8 cellular contexts compared by ENCODE assay signal in genomic region chr7:92244803-92245486, GRCh38. TPM values are rescaled to one million over a fixed set of nuclear protein-coding genes. Genes with fewer than 3 reads are reported as not detected.
DNase-seq lines count a peak whose midpoint lies in the region; ATAC-seq and TF ChIP-seq lines count a peak whose summit lies in the region.

No MANE protein-coding gene starts in this region.

- H3K4me3 ChIP-seq in HUES6 (ENCODE audit: low read depth, low read length) = peak overlapping the region; percentile 87
- peak overlapping the region; percentile 66 to 91 (median 84) for H3K4me3 ChIP-seq in heart right ventricle

- 2% methylated on average over 11 of the region's 11 CpGs for WGBS in heart right ventricle, 2 donors

- H3K4me1 ChIP-seq in HUES6 (ENCODE audit: control insufficient read depth, insufficient read depth, low read length) (peaks cover 15% of the 10 kb centered on the region), heart right ventricle (peaks cover 2 to 43% (median 36%) of the 10 kb centered on the region in 9 donors)

- peaks cover 42% of the 10 kb centered on the region for H3K4me1 Mint-ChIP-seq in stimulated activated naive CD8-positive, alpha-beta T cell treated with anti-CD3 and anti-CD28 coated beads, Interleukin-15, Interleukin-2, amounts not matched to agents 100 ng/mL and 50 ng/mL, for 24 hours (ENCODE audit: low read depth)
- H3K4me1 Mint-ChIP-seq in activated T-helper 17 cell treated with anti-CD3 and anti-CD28 coated beads, Interleukin-2, amount 50 U/mL, for 72 hours = peaks cover 17% of the 10 kb centered on the region

- peaks cover 17% of the 10 kb centered on the region for H3K36me3 ChIP-seq in HUES6 (ENCODE audit: control insufficient read depth, insufficient read depth, low read length)
- H3K36me3 ChIP-seq in heart right ventricle = peaks cover 0 to 29% (median 10%) of the 10 kb centered on the region in 9 donors

- DNase-seq in stimulated activated naive CD8-positive, alpha-beta T cell treated with anti-CD3 and anti-CD28 coated beads, Interleukin-15, Interleukin-2, amounts not matched to agents 100 U/mL and 50 U/mL, for 24 hours = no peak
- no peak for DNase-seq in heart right ventricle
- DNase-seq in sciatic nerve (ENCODE audit: low spot score) = no peak
- DNase-seq in NK-92 (lab: John Stamatoyannopoulos, UW; ENCODE audit: unreplicated experiment) = no peak
- no peak for DNase-seq in cerebellar cortex (ENCODE audit: low spot score)

- no peak for ATAC-seq in stimulated activated naive CD8-positive, alpha-beta T cell treated with anti-CD3 and anti-CD28 coated beads, Interleukin-15, Interleukin-2, amounts not matched to agents 100 U/mL and 50 U/mL, for 24 hours
- ATAC-seq in activated T-helper 17 cell treated with anti-CD3 and anti-CD28 coated beads, Interleukin-2, amount 50 U/mL, for 72 hours (replicated peaks) = peak; percentile 8
- ATAC-seq in heart right ventricle (peak in 5 of 8 donors; percentile 1 to 42 (median 25)), sciatic nerve (peak; percentile 28)

- peak overlapping the region; percentile 99 for H3K27ac Mint-ChIP-seq in stimulated activated naive CD8-positive, alpha-beta T cell treated with anti-CD3 and anti-CD28 coated beads, Interleukin-15, Interleukin-2, amounts not matched to agents 100 ng/mL and 50 ng/mL, for 24 hours
- peak overlapping the region; percentile 100 for H3K27ac Mint-ChIP-seq in activated T-helper 17 cell treated with anti-CD3 and anti-CD28 coated beads, Interleukin-2, amount 50 U/mL, for 72 hours

- H3K4me3 Mint-ChIP-seq in stimulated activated naive CD8-positive, alpha-beta T cell treated with anti-CD3 and anti-CD28 coated beads, Interleukin-15, Interleukin-2, amounts not matched to agents 100 ng/mL and 50 ng/mL, for 24 hours = peak overlapping the region; percentile 99
- H3K4me3 Mint-ChIP-seq in activated T-helper 17 cell treated with anti-CD3 and anti-CD28 coated beads, Interleukin-2, amount 50 U/mL, for 72 hours = peak overlapping the region; percentile 98

- TF ChIP-seq CTCF in heart right ventricle (IDR thresholded peaks at IDR 0.05) = no peak

- H3K36me3 Mint-ChIP-seq in stimulated activated naive CD8-positive, alpha-beta T cell treated with anti-CD3 and anti-CD28 coated beads, Interleukin-15, Interleukin-2, amounts not matched to agents 100 ng/mL and 50 ng/mL, for 24 hours (ENCODE audit: low read depth) = peaks cover 11% of the 10 kb centered on the region
- peaks cover 45% of the 10 kb centered on the region for H3K36me3 Mint-ChIP-seq in activated T-helper 17 cell treated with anti-CD3 and anti-CD28 coated beads, Interleukin-2, amount 50 U/mL, for 72 hours (ENCODE audit: low read depth)

- intact Hi-C loops in heart right ventricle (cut with DNase I) (loop anchor here in 6 of 10 donors (5.0 to 10.0 kb wide), 5 partner anchors 130 to 217 kb away; partner anchors contain the start of gene GATAD1 (in 5 of the 6)), sciatic nerve (cut with DNase I) (no loop called here)

- H3K9me3 ChIP-seq in HUES6 (ENCODE audit: control insufficient read depth, insufficient read depth, low read depth, low read length) (no peaks in the 10 kb centered on the region), heart right ventricle (no peaks in the 10 kb centered on the region)

- H3K27me3 ChIP-seq in HUES6 (ENCODE audit: control insufficient read depth, insufficient read depth, low read length) (no peaks in the 10 kb centered on the region), heart right ventricle (no peaks in the 10 kb centered on the region)

- H3K9ac ChIP-seq in HUES6 (ENCODE audit: low read length) = peak overlapping the region; percentile 92

- peak overlapping the region; percentile 91 for H3K27ac ChIP-seq in HUES6 (ENCODE audit: low read depth, low read length)
- peak overlapping the region; percentile 55 to 96 (median 89) for H3K27ac ChIP-seq in heart right ventricle

- no peaks in the 10 kb centered on the region for H3K9me3 Mint-ChIP-seq in stimulated activated naive CD8-positive, alpha-beta T cell treated with anti-CD3 and anti-CD28 coated beads, Interleukin-15, Interleukin-2, amounts not matched to agents 100 ng/mL and 50 ng/mL, for 24 hours
- H3K9me3 Mint-ChIP-seq in activated T-helper 17 cell treated with anti-CD3 and anti-CD28 coated beads, Interleukin-2, amount 50 U/mL, for 72 hours = no peaks in the 10 kb centered on the region

- no peaks in the 10 kb centered on the region for H3K27me3 Mint-ChIP-seq in stimulated activated naive CD8-positive, alpha-beta T cell treated with anti-CD3 and anti-CD28 coated beads, Interleukin-15, Interleukin-2, amounts not matched to agents 100 ng/mL and 50 ng/mL, for 24 hours
- H3K27me3 Mint-ChIP-seq in activated T-helper 17 cell treated with anti-CD3 and anti-CD28 coated beads, Interleukin-2, amount 50 U/mL, for 72 hours = no peaks in the 10 kb centered on the region

RNA-seq across cellular contexts. Expression of gene KRIT1, which starts 0.8 kb away (rescaled TPM):
- total RNA-seq in activated T-helper 17 cell treated with anti-CD3 and anti-CD28 coated beads, Interleukin-2, amount 50 U/mL, for 72 hours = 10 to 100 TPM; 33.2 to 40.6 TPM
- 10 to 100 TPM; 21.9 to 40.8 (median 32.1) TPM for total RNA-seq in heart right ventricle
- polyA plus RNA-seq in heart right ventricle = 10 to 100 TPM; 12.0 to 18.6 TPM
- 54.3 TPM for total RNA-seq in sciatic nerve

RNA-seq across cellular contexts. Expression of gene ANKIB1, which starts 0.8 kb away (rescaled TPM):
- total RNA-seq in activated T-helper 17 cell treated with anti-CD3 and anti-CD28 coated beads, Interleukin-2, amount 50 U/mL, for 72 hours = 10 to 100 TPM; 38.6 to 39.9 TPM
- total RNA-seq in heart right ventricle (10 to 100 TPM; 28.7 to 71.0 (median 45.7) TPM), sciatic nerve (76.8 TPM)
- polyA plus RNA-seq in heart right ventricle = 10 to 100 TPM in 1 of 2 donors, 1 to 10 TPM in 1; 5.5 to 11.2 TPM
